ENCODE assay signal across 10 cellular contexts in the genomic region with DNA sequence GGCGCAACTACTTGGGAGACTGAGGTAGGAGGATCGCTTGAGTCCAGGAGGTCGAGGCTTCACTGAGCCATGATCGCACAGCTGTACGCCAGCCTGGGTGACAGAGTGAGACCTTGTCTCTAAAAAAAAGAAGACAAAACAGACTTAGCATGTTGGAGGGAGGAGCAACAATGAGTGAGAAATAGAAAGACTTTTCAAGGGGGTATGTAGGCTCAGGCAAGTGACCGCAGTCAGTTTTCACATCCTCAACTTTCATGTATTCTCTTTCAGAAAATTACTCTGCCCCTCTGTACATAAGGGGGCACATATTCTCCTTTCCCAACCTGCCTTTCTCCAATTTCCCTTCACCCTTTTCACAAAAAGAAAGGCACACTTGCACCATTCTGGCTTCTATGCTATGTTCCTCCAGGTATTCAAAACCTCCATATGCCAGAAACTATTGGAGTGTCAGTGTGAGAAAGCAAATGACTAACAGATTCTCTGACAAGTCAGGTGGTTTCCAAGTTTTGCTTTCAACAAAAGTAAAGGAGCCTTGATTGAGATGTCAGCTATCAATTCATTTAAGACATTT. TPM values are rescaled to one million over a fixed set of nuclear protein-coding genes. Genes with fewer than 3 reads are reported as not detected.
DNase-seq lines count a peak whose midpoint lies in the region; ATAC-seq and TF ChIP-seq lines count a peak whose summit lies in the region.
"Had no signal": no experiment of that assay in that cellular context is flagged by ENCODE, and none has a peak within 500 bp of the region (broad histone marks: within the 10 kb centered on the region; RNA-seq: fewer than 3 reads in every experiment).

No MANE protein-coding gene starts in this region.

- DNase-seq in GM12865 (ENCODE audit: low read depth) (peak; percentile 66), C1 segment of cervical spinal cord (lab: John Stamatoyannopoulos, UW) (no peak), COR-L47 (lab: John Stamatoyannopoulos, UW) (no peak), glutamatergic neuron (no peak), glomerular visceral epithelial cell (ENCODE audit: extremely low spot score) (no peak)
- DNase-seq: WERI-Rb-1 had no signal

- H3K4me1 Mint-ChIP-seq in glutamatergic neuron (ENCODE audit: low read depth, unreplicated experiment), result no peaks in the 10 kb centered on the region

- ATAC-seq in GM19324 (IDR thresholded peaks at IDR 0.05; ENCODE audit: low FRiP score, unreplicated experiment) (peak; percentile 83), HG02759 (IDR thresholded peaks at IDR 0.05; ENCODE audit: unreplicated experiment) (peak; percentile 80), HG03469 (IDR thresholded peaks at IDR 0.05; ENCODE audit: unreplicated experiment) (peak; percentile 34)

- H3K27ac Mint-ChIP-seq in glutamatergic neuron (ENCODE audit: unreplicated experiment), result no peak overlapping the region

- TF ChIP-seq CTCF in GM12865 (IDR thresholded peaks at IDR 0.05; ENCODE audit: insufficient read depth, low read depth, low read length, missing control alignments) (no peak), glutamatergic neuron (IDR thresholded peaks at IDR 0.05; ENCODE audit: partially characterized antibody, unreplicated experiment) (no peak)

- no peak overlapping the region for H3K4me3 ChIP-seq in GM12865 (ENCODE audit: low read depth, low read length)

- H3K27me3 Mint-ChIP-seq in glutamatergic neuron (ENCODE audit: unreplicated experiment), result no peaks in the 10 kb centered on the region

- peaks cover 8% of the 10 kb centered on the region for H3K36me3 Mint-ChIP-seq in glutamatergic neuron (ENCODE audit: unreplicated experiment)

- peaks cover 2% of the 10 kb centered on the region for H3K9me3 Mint-ChIP-seq in glutamatergic neuron (ENCODE audit: unreplicated experiment)

- H3K4me3 Mint-ChIP-seq in glutamatergic neuron (ENCODE audit: unreplicated experiment), result no peak overlapping the region

RNA-seq across cellular contexts. Expression of a gene that starts 7.6 kb away (rescaled TPM):
- 16.3 TPM for total RNA-seq in glutamatergic neuron (ENCODE audit: unreplicated experiment)

RNA-seq across cellular contexts. Expression of a gene that starts 7.7 kb away (rescaled TPM):
- 3.5 TPM for total RNA-seq in glutamatergic neuron (ENCODE audit: unreplicated experiment)

RNA-seq across cellular contexts. Expression of a gene that starts 42.0 kb away (rescaled TPM):
- total RNA-seq in glutamatergic neuron (ENCODE audit: unreplicated experiment), result not detected
- total RNA-seq: myocyte had no signal
